ENCODE assay signal across 20 cellular contexts in the genomic region with DNA sequence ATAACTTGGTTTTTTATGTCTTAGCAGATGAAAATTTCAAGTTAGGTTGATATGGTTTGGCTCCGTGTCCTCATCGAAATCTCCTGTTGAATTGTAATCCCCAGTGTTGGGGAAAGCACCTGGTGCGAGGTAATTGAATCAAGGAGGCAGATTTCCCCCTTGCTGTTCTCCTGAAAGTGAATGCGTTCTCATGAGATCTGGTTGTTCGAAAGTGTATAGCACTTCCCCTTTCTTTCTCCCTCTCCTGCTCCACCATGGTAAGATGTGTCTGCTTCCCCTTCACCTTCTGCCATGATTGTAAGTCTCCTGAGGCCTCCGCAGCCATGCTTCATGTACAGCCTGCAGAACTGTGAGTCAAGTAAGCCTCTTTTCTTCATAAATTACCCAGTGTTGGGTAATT.
DNase-seq lines count a peak whose midpoint lies in the region; ATAC-seq and TF ChIP-seq lines count a peak whose summit lies in the region.
"Had no signal": no experiment of that assay in that cellular context is flagged by ENCODE, and none has a peak within 500 bp of the region (broad histone marks: within the 10 kb centered on the region; RNA-seq: fewer than 3 reads in every experiment).

No MANE protein-coding gene starts in this region.

- CTCF ChIA-PET in PC-3 (lab: Charles Lee) = no interaction called here

- no peaks in the 10 kb centered on the region for H3K9me3 ChIP-seq in PC-3 (ENCODE audit: low read length)
- H3K9me3 ChIP-seq: pancreas had no signal

- H3K36me3 ChIP-seq in PC-3 (ENCODE audit: low read depth, low read length) = no peaks in the 10 kb centered on the region
- H3K36me3 ChIP-seq: pancreas had no signal

- H3F3A ChIP-seq in PC-3 (ENCODE audit: low read length, unreplicated experiment) = no peaks in the 10 kb centered on the region

- intact Hi-C loops in PC-3 (cut with micrococcal nuclease) = loop anchor here (10.0 kb wide), 1 partner anchor 183 kb away; no protein-coding TSS in a partner anchor

- TF ChIP-seq CTCF in PC-3 (conservative IDR thresholded peaks at IDR 0.05; ENCODE audit: low read depth, low read length) = no peak

- BruUV-seq in PC-3 (replicated peaks; lab: Mats Ljungman, UMichigan) = no TSS peak

- H3K4me2 ChIP-seq in PC-3 (ENCODE audit: low read length) = 0 out of 2 replicates have a peak overlapping the region, but pooled peaks have one; percentile 11

- H3K4me3 ChIP-seq in PC-3 (ENCODE audit: low read length) = no peak overlapping the region
- H3K4me3 ChIP-seq: dorsolateral prefrontal cortex, pancreas had no signal

- H3K9ac ChIP-seq in PC-3 (ENCODE audit: low read length) = no peak overlapping the region

- H3K27ac ChIP-seq in PC-3 (ENCODE audit: low read length) = no peak overlapping the region
- H3K27ac ChIP-seq: dorsolateral prefrontal cortex, pancreas had no signal

- H3K79me2 ChIP-seq in PC-3 (ENCODE audit: low read length) = no peaks in the 10 kb centered on the region

- ATAC-seq in GM18858 (IDR thresholded peaks at IDR 0.05; ENCODE audit: unreplicated experiment) (peak; percentile 46), GM21619 (IDR thresholded peaks at IDR 0.05; ENCODE audit: unreplicated experiment) (peak; percentile 73), HG03175 (IDR thresholded peaks at IDR 0.05; ENCODE audit: unreplicated experiment) (peak; percentile 57), PC-3 (no peak), HG03097 (IDR thresholded peaks at IDR 0.05; ENCODE audit: low FRiP score, unreplicated experiment) (no peak)
- ATAC-seq: activated CD4-positive, CD25-positive, alpha-beta regulatory T cell treated with anti-CD3 and anti-CD28 coated beads, Interleukin-2, amount 50 U/mL, for 24 hours; left lobe of liver; pancreas had no signal

- H3K9me2 ChIP-seq in PC-3 (replicated peaks; ENCODE audit: low read length) = no peaks in the 10 kb centered on the region

- no peak for DNase-seq in PC-3
- DNase-seq in NCI-H1417 (lab: John Stamatoyannopoulos, UW) = no peak
- DNase-seq in GDM1 (lab: John Stamatoyannopoulos, UW) = no peak
- no peak for DNase-seq in Kasumi-1 (lab: John Stamatoyannopoulos, UW)
- DNase-seq: activated naive CD4-positive, alpha-beta T cell treated with anti-CD3 and anti-CD28 coated beads, Interleukin-2, amount 10 ng/mL, durations not matched to agents 7 days and 5 days; dorsolateral prefrontal cortex; EL; Karpas-422; NCI-H187; NCI-H510A; pancreas; small intestine; stimulated activated naive CD4-positive, alpha-beta T cell treated with Interleukin-2 at 50 U/mL for 16 hours; SW 1271 had no signal

- H2AFZ ChIP-seq in PC-3 (ENCODE audit: low read length) = no peak overlapping the region

- POLR2A ChIA-PET in PC-3 (lab: Charles Lee; ENCODE audit: unreplicated experiment) = no interaction called here

- H4K20me1 ChIP-seq in PC-3 (ENCODE audit: low read length) = no peaks in the 10 kb centered on the region

- peaks cover 50% of the 10 kb centered on the region for H3K4me1 ChIP-seq in PC-3 (ENCODE audit: insufficient read depth, low read length)
- H3K4me1 ChIP-seq: pancreas had no signal

- no peaks in the 10 kb centered on the region for H3K27me3 ChIP-seq in PC-3 (ENCODE audit: low read length)
- H3K27me3 ChIP-seq: dorsolateral prefrontal cortex, pancreas had no signal

Comparison
In these comparisons a context has a peak if more than half of its experiments do, and no peak if none do; other contexts are left out.
1. ATAC-seq: peak in GM18858 (single experiment), GM21619 (single experiment) and HG03175 (single experiment); none in PC-3 (single experiment) and HG03097 (single experiment).